11 cellular contexts compared by ENCODE assay signal in the genomic region with DNA sequence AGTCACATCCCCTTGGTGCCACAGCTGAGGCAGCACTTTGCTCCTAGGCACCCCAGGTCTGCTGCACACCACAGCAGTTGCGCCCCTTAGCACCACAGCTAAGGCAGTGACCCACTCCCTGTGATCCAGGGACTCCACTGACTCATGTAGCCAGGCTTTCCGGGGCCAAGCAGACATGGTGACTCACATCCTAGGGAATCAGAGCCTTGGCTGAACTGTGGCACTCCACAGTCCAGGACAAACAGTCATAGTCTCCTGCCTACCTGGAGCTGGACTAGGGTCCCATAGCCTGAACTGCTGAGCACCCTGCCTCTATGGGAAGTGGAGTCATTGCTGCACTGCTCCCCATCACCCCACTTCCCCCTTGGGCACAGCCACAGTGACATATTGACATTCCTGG.
A peak's percentile ranks its signal among the peaks of the same experiment; 100 is the strongest.
DNase-seq lines count a peak whose midpoint lies in the region; ATAC-seq, FAIRE-seq and TF ChIP-seq lines count a peak whose summit lies in the region.
"Had no signal": no experiment of that assay in that cellular context is flagged by ENCODE, and none has a peak within 500 bp of the region (broad histone marks: within the 10 kb centered on the region; RNA-seq: fewer than 3 reads in every experiment).

No MANE protein-coding gene starts in this region.

- TF ChIP-seq POLR2A in H54 (IDR thresholded peaks at IDR 0.05; ENCODE audit: low read depth, low read length): peak; percentile 69

- no peaks in the 10 kb centered on the region for H3K36me3 Mint-ChIP-seq in endodermal cell (ENCODE audit: low read depth)

- H3K27ac ChIP-seq in smooth muscle cell (ENCODE audit: low read depth) (peak overlapping the region; percentile 62), endodermal cell (ENCODE audit: low read depth, low read length) (no peak overlapping the region)

- no peaks in the 10 kb centered on the region for H3K4me1 Mint-ChIP-seq in endodermal cell

- no peak overlapping the region for H3K9ac ChIP-seq in smooth muscle cell (ENCODE audit: low read depth)
- H3K9ac ChIP-seq in endodermal cell (ENCODE audit: extremely low read depth, low read length, poor library complexity, severe bottlenecking): no peak overlapping the region

- peaks cover 9% of the 10 kb centered on the region for H3K9me3 ChIP-seq in smooth muscle cell (replicated peaks; ENCODE audit: low read depth)
- H3K9me3 ChIP-seq in endodermal cell (ENCODE audit: control insufficient read depth, low read length): peaks cover 7% of the 10 kb centered on the region

- no peak overlapping the region for H3K27ac Mint-ChIP-seq in endodermal cell

- H3K4me1 ChIP-seq in smooth muscle cell (ENCODE audit: low read depth) (no peaks in the 10 kb centered on the region), endodermal cell (ENCODE audit: control insufficient read depth, insufficient read depth, low read length) (no peaks in the 10 kb centered on the region)

- no peaks in the 10 kb centered on the region for H3K79me2 ChIP-seq in smooth muscle cell (ENCODE audit: low read depth)

- H3K27me3 ChIP-seq in smooth muscle cell (ENCODE audit: low read depth) (no peaks in the 10 kb centered on the region), endodermal cell (ENCODE audit: control insufficient read depth, insufficient read depth, low read length, poor library complexity, severe bottlenecking) (no peaks in the 10 kb centered on the region)

- ATAC-seq in SK-N-SH treated with all-trans-retinoic acid at 6 μM for 48 hours: peak; percentile 92

- peak; percentile 98 for FAIRE-seq in H54 (lab: Jason Lieb, UNC)
- FAIRE-seq: G401.6, islet of Langerhans had no signal

- H3K9me3 Mint-ChIP-seq in endodermal cell: peaks cover 13% of the 10 kb centered on the region

- H3K4me3 Mint-ChIP-seq in endodermal cell: no peak overlapping the region

- 23% methylated on average over 2 of the region's 2 CpGs for WGBS in smooth muscle cell (ENCODE audit: low lambda C conversion rate)
- 90 to 92% methylated on average over 2 of the region's 2 CpGs for WGBS in endodermal cell (ENCODE audit: insufficient coverage in 1 of 2, insufficient read length in 1 of 2), 2 experiments

- H3K27me3 Mint-ChIP-seq in endodermal cell (ENCODE audit: insufficient read depth): peaks cover 2% of the 10 kb centered on the region

- H3K36me3 ChIP-seq in smooth muscle cell (ENCODE audit: low read depth): peaks cover 6% of the 10 kb centered on the region
- H3K36me3 ChIP-seq in endodermal cell (ENCODE audit: control insufficient read depth, insufficient read depth, low read length): no peaks in the 10 kb centered on the region

- DNase-seq in H54 (ENCODE audit: insufficient read length, low spot score) (peak; percentile 80), fibroblast of pulmonary artery (ENCODE audit: low read depth) (peak; percentile 83), smooth muscle cell (lab: John Stamatoyannopoulos, UW; ENCODE audit: unreplicated experiment) (no peak), COR-L47 (lab: John Stamatoyannopoulos, UW) (no peak), endodermal cell (no peak), DMS79 treated with DMSO at 0.1 percent for 48 hours (lab: John Stamatoyannopoulos, UW) (no peak)
- no peak for DNase-seq in stimulated activated naive CD4-positive, alpha-beta T cell treated with Interleukin-2 at 50 U/mL for 16 hours (lab: John Stamatoyannopoulos, UW)
- DNase-seq: activated CD8-positive, alpha-beta memory T cell treated with anti-CD3 and anti-CD28 coated beads, Interleukin-2, amount 50 U/mL, for 4 hours had no signal

- H3K4me2 ChIP-seq in smooth muscle cell: peak overlapping the region; percentile 0

- H3K4me3 ChIP-seq in fibroblast of pulmonary artery (replicated peaks; ENCODE audit: low read depth, low read length) (no peak overlapping the region), smooth muscle cell (no peak overlapping the region), endodermal cell (ENCODE audit: low read length) (no peak overlapping the region)

- TF ChIP-seq CTCF in fibroblast of pulmonary artery (IDR thresholded peaks at IDR 0.05; ENCODE audit: low read length, missing control alignments) (no peak), smooth muscle cell (IDR thresholded peaks at IDR 0.05; ENCODE audit: borderline replicate concordance, insufficient read depth, poor library complexity, severe bottlenecking) (no peak), endodermal cell (conservative IDR thresholded peaks at IDR 0.05) (no peak)

- H2AFZ ChIP-seq in smooth muscle cell (ENCODE audit: low read depth): no peak overlapping the region

- H4K20me1 ChIP-seq in smooth muscle cell (ENCODE audit: low read depth): no peaks in the 10 kb centered on the region

- H3F3A ChIP-seq in smooth muscle cell (ENCODE audit: low read depth): no peaks in the 10 kb centered on the region

TF ChIP-seq in SK-N-SH treated with all-trans-retinoic acid at 6 μM for 48 hours, 23 proteins besides CTCF, POLR2A, EP300 and RAD21 (continues in another document):
- TF ChIP-seq CSDC2 (CRISPR knock-in tag; IDR thresholded peaks at IDR 0.05): no peak
- no peak for TF ChIP-seq ESRRG (CRISPR knock-in tag; IDR thresholded peaks at IDR 0.05)
- no peak for TF ChIP-seq SNAI2 (CRISPR knock-in tag; IDR thresholded peaks at IDR 0.05)
- TF ChIP-seq CREB5 (CRISPR knock-in tag; IDR thresholded peaks at IDR 0.05; ENCODE audit: low read depth): no peak
- TF ChIP-seq GLIS3 (CRISPR knock-in tag; IDR thresholded peaks at IDR 0.05): no peak
- TF ChIP-seq BACH2 (CRISPR knock-in tag; IDR thresholded peaks at IDR 0.05; ENCODE audit: borderline replicate concordance): no peak
- TF ChIP-seq RARB (CRISPR knock-in tag; IDR thresholded peaks at IDR 0.05): no peak
- TF ChIP-seq PPARA (CRISPR knock-in tag; IDR thresholded peaks at IDR 0.05; ENCODE audit: borderline replicate concordance): no peak
- TF ChIP-seq, protein P1, sequence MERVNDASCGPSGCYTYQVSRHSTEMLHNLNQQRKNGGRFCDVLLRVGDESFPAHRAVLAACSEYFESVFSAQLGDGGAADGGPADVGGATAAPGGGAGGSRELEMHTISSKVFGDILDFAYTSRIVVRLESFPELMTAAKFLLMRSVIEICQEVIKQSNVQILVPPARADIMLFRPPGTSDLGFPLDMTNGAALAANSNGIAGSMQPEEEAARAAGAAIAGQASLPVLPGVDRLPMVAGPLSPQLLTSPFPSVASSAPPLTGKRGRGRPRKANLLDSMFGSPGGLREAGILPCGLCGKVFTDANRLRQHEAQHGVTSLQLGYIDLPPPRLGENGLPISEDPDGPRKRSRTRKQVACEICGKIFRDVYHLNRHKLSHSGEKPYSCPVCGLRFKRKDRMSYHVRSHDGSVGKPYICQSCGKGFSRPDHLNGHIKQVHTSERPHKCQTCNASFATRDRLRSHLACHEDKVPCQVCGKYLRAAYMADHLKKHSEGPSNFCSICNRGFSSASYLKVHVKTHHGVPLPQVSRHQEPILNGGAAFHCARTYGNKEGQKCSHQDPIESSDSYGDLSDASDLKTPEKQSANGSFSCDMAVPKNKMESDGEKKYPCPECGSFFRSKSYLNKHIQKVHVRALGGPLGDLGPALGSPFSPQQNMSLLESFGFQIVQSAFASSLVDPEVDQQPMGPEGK (CRISPR knock-in tag; IDR thresholded peaks at IDR 0.05; ENCODE audit: borderline replicate concordance): no peak
- no peak for TF ChIP-seq ISL1 (CRISPR knock-in tag; IDR thresholded peaks at IDR 0.05)
- TF ChIP-seq, protein P2, sequence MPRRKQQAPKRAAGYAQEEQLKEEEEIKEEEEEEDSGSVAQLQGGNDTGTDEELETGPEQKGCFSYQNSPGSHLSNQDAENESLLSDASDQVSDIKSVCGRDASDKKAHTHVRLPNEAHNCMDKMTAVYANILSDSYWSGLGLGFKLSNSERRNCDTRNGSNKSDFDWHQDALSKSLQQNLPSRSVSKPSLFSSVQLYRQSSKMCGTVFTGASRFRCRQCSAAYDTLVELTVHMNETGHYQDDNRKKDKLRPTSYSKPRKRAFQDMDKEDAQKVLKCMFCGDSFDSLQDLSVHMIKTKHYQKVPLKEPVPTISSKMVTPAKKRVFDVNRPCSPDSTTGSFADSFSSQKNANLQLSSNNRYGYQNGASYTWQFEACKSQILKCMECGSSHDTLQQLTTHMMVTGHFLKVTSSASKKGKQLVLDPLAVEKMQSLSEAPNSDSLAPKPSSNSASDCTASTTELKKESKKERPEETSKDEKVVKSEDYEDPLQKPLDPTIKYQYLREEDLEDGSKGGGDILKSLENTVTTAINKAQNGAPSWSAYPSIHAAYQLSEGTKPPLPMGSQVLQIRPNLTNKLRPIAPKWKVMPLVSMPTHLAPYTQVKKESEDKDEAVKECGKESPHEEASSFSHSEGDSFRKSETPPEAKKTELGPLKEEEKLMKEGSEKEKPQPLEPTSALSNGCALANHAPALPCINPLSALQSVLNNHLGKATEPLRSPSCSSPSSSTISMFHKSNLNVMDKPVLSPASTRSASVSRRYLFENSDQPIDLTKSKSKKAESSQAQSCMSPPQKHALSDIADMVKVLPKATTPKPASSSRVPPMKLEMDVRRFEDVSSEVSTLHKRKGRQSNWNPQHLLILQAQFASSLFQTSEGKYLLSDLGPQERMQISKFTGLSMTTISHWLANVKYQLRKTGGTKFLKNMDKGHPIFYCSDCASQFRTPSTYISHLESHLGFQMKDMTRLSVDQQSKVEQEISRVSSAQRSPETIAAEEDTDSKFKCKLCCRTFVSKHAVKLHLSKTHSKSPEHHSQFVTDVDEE (CRISPR knock-in tag; IDR thresholded peaks at IDR 0.05): no peak

Comparison
In these comparisons a context has a peak if more than half of its experiments do, and no peak if none do; other contexts are left out.
1. DNase-seq: peak in H54 (single experiment) and fibroblast of pulmonary artery (single experiment); none in smooth muscle cell (single experiment), stimulated activated naive CD4-positive, alpha-beta T cell treated with Interleukin-2 at 50 U/mL for 16 hours (single experiment), COR-L47 (single experiment), endodermal cell (single experiment) and DMS79 treated with DMSO at 0.1 percent for 48 hours (single experiment).